Comparison of ENCODE assay signal across 23 cellular contexts in genomic region chr1:27038020-27038419, GRCh38. TPM values are rescaled to one million over a fixed set of nuclear protein-coding genes. Genes with fewer than 3 reads are reported as not detected.
"Had no signal": no experiment of that assay in that cellular context is flagged by ENCODE, and none has a peak within 500 bp of the region (broad histone marks: within the 10 kb centered on the region; RNA-seq: fewer than 3 reads in every experiment).

No MANE protein-coding gene starts in this region.

- H3K36me3 ChIP-seq: brain microvascular endothelial cell, colonic mucosa, prostate gland, tibial nerve, vagina had no signal

- H3K4me1 ChIP-seq: colonic mucosa, prostate gland, tibial nerve, vagina had no signal

- H3K27me3 ChIP-seq: brain microvascular endothelial cell, colonic mucosa, tibial nerve, vagina had no signal

- H3K4me3 ChIP-seq: colonic mucosa, lung, prostate gland, skin epidermis, tibial nerve, vagina had no signal

- H3K27ac ChIP-seq: brain microvascular endothelial cell, colonic mucosa, prostate gland, skin epidermis, tibial nerve, vagina had no signal

- H3K9me3 ChIP-seq: colonic mucosa, prostate gland, tibial nerve, vagina had no signal

- FAIRE-seq: keratinocyte had no signal

- DNase-seq: activated CD4-positive, alpha-beta T cell treated with anti-CD3 and anti-CD28 coated beads, Interleukin-2, amount 50 U/mL, for 1 hour; activated CD8-positive, alpha-beta memory T cell treated with anti-CD3 and anti-CD28 coated beads, Interleukin-2, amount 50 U/mL, for 4 hours; activated effector memory CD4-positive, alpha-beta T cell treated with Interleukin-2 at 50 U/mL for 16 hours; activated naive CD4-positive, alpha-beta T cell treated with anti-CD3 and anti-CD28 coated beads, Interleukin-2, amount 10 ng/mL, durations not matched to agents 7 days and 5 days; activated naive CD8-positive, alpha-beta T cell treated with anti-CD3 and anti-CD28 coated beads, Interleukin-2, amount 50 U/mL, for 24 hours; activated T-cell treated with anti-CD3 and anti-CD28 coated beads, Interleukin-2, amount 50 U/mL, for 4 hours; aorta; brain microvascular endothelial cell; central memory CD4-positive, alpha-beta T cell; colonic mucosa; endodermal cell; foreskin melanocyte; hypothalamus; right cardiac atrium; T1000 had no signal

- ATAC-seq: activated CD4-positive, CD25-positive, alpha-beta regulatory T cell treated with anti-CD3 and anti-CD28 coated beads, Interleukin-2, amount 50 U/mL, for 24 hours; activated naive CD8-positive, alpha-beta T cell treated with anti-CD3 and anti-CD28 coated beads, Interleukin-2, amount 50 U/mL, for 24 hours; activated T-cell treated with anti-CD3 and anti-CD28 coated beads, Interleukin-2, amount 50 U/mL, for 4 hours; natural killer cell treated with Interleukin-12 subunit alpha and Interleukin-12 subunit beta and Interleukin-15 and Interleukin-18, amount 100 ng/mL, for 72 hours; right cardiac atrium had no signal

RNA-seq across cellular contexts. Expression of gene TENT5B, which starts 25.4 kb away (rescaled TPM):
- total RNA-seq: natural killer cell treated with Interleukin-12 subunit alpha and Interleukin-12 subunit beta and Interleukin-15 and Interleukin-18, amount 100 ng/mL, for 72 hours had no signal
